Comparison of ENCODE assay signal across 1 cellular context in the genomic region with DNA sequence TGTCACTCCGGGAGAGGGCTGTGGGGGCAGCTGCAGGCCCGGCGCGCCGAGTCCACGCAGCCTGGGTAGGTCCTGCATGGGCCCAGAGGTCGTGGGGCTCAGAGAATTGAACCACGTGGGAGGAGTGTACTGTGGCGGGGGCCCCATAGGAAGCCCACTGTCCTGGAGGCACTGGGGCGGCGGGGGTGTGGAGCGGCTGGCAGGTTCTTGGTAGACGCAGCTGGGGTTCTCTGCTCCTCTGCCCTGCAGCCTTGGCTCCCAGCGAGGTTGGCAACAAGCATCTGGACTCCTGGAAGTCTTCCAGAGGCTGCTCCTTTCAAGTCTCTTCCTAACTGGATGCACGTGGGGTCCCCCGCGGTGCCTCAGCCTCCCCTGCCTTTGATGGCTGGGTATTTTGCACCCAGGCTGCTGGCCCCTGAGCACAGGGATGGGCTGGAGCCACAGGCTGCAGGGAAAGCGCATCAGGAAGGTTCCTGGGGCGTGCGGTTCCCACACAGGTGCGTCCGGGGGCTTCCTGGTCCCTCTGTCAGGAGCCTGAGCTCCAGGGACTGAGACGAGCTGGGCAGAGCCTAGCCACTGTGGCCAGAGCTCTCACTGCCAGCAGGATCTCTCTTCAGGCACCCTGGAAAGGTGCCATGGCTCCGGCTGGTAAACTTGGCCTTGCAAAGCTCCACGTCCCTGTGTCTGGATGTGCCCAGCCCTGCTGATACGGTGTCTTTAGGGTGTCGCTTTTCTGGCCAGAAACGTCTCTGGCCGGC.
TF ChIP-seq lines count a peak whose summit lies in the region.

No MANE protein-coding gene starts in this region.

TF ChIP-seq in SK-N-SH treated with all-trans-retinoic acid at 6 μM for 48 hours, 23 proteins besides CTCF, POLR2A, EP300 and RAD21 (continued from another document):
- TF ChIP-seq PATZ1 (CRISPR knock-in tag; IDR thresholded peaks at IDR 0.05; ENCODE audit: borderline replicate concordance), result no peak
- no peak for TF ChIP-seq ZFP3 (CRISPR knock-in tag; IDR thresholded peaks at IDR 0.05)
- no peak for TF ChIP-seq ZNF70 (CRISPR knock-in tag; IDR thresholded peaks at IDR 0.05)
- no peak for TF ChIP-seq ESRRG (CRISPR knock-in tag; IDR thresholded peaks at IDR 0.05)
- no peak for TF ChIP-seq ARNTL (CRISPR knock-in tag; IDR thresholded peaks at IDR 0.05; ENCODE audit: borderline replicate concordance, low read depth)
- TF ChIP-seq, protein P1, sequence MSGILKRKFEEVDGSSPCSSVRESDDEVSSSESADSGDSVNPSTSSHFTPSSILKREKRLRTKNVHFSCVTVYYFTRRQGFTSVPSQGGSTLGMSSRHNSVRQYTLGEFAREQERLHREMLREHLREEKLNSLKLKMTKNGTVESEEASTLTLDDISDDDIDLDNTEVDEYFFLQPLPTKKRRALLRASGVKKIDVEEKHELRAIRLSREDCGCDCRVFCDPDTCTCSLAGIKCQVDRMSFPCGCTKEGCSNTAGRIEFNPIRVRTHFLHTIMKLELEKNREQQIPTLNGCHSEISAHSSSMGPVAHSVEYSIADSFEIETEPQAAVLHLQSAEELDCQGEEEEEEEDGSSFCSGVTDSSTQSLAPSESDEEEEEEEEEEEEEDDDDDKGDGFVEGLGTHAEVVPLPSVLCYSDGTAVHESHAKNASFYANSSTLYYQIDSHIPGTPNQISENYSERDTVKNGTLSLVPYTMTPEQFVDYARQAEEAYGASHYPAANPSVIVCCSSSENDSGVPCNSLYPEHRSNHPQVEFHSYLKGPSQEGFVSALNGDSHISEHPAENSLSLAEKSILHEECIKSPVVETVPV (CRISPR knock-in tag; IDR thresholded peaks at IDR 0.05), result no peak
